Comparison of ENCODE assay signal across 1 cellular context in the genomic region with DNA sequence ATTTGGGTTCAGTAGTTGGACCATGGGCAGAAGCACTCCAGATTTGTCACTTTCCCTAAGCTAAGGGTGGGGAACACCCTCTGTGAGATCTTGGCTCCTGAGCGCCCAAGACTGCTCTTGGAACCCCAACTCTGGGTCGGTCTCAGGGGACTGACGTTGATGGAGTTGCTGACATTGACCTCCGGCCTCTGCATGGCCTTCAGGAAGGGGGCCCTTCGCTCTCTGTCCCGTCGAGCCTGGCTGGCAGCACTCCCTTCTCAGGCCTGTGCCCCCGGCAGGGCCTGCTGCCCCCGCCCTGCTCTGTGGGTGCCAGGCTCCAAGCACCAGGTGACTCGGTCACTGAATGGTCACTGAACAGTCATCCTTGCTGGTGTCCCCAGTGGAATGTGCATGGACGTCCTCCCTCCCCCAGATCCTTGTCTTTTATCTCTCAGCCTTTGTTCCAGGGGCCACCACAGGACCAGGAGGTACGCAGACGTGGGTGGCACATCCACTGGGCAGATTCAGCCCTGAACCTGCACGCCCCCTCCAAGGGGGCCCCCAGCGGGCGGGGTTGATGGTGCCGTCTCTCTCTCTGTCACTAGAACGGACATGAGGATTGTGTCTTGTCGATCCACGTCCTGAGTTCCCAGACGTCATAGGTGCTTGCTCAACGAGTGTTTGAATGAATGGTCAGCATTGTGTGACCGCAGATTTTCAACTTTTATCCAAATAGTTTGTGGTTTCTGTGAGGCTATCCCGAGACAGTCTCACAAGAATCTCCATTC.
TF ChIP-seq lines count a peak whose summit lies in the region.

No MANE protein-coding gene starts in this region.

TF ChIP-seq in HepG2, 621 proteins besides CTCF, POLR2A, EP300 and RAD21 (continued from another document and continues in another):
- TF ChIP-seq, protein P1, sequence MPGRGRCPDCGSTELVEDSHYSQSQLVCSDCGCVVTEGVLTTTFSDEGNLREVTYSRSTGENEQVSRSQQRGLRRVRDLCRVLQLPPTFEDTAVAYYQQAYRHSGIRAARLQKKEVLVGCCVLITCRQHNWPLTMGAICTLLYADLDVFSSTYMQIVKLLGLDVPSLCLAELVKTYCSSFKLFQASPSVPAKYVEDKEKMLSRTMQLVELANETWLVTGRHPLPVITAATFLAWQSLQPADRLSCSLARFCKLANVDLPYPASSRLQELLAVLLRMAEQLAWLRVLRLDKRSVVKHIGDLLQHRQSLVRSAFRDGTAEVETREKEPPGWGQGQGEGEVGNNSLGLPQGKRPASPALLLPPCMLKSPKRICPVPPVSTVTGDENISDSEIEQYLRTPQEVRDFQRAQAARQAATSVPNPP (CRISPR knock-in tag; IDR thresholded peaks at IDR 0.05): no peak
- TF ChIP-seq ZNF563 (CRISPR knock-in tag; IDR thresholded peaks at IDR 0.05) (no peak), ZNF160 (CRISPR knock-in tag; IDR thresholded peaks at IDR 0.05) (no peak), ZNF775 (CRISPR knock-in tag; IDR thresholded peaks at IDR 0.05; ENCODE audit: borderline replicate concordance) (no peak), ZNF878 (CRISPR knock-in tag; IDR thresholded peaks at IDR 0.05) (no peak), PHB2 (IDR thresholded peaks at IDR 0.05; ENCODE audit: partially characterized antibody) (no peak), ZNF792 (CRISPR knock-in tag; IDR thresholded peaks at IDR 0.05) (no peak), ZNF3 (CRISPR knock-in tag; IDR thresholded peaks at IDR 0.05) (no peak), ZBTB38 (CRISPR knock-in tag; IDR thresholded peaks at IDR 0.05) (peak; percentile 77), SKIL (CRISPR knock-in tag; IDR thresholded peaks at IDR 0.05; ENCODE audit: borderline replicate concordance) (peak; percentile 8; the same call in 1 of the 2 replicates), MAX (IDR thresholded peaks at IDR 0.05) (no peak; the same call in 1 of the 2 replicates), SALL1 (CRISPR knock-in tag; IDR thresholded peaks at IDR 0.05) (peak; percentile 18; the same call in 1 of the 2 replicates), CHD2 (IDR thresholded peaks at IDR 0.05; ENCODE audit: low read depth, low read length) (no peak), ATAD3A (CRISPR knock-in tag; IDR thresholded peaks at IDR 0.05) (no peak), FOXK1 (CRISPR knock-in tag; IDR thresholded peaks at IDR 0.05; ENCODE audit: borderline replicate concordance, low read depth) (no peak), HNRNPH1 (optimal IDR thresholded peaks at IDR 0.05; ENCODE audit: low read depth, low read length) (no peak), HOXA5 (CRISPR knock-in tag; IDR thresholded peaks at IDR 0.05) (0 out of 2 replicates have a peak, but pooled peaks have one; percentile 50), KDM2A (CRISPR knock-in tag; IDR thresholded peaks at IDR 0.05; ENCODE audit: borderline replicate concordance, low read depth) (no peak), AHDC1 (CRISPR knock-in tag; IDR thresholded peaks at IDR 0.05; ENCODE audit: borderline replicate concordance) (no peak), ARNT2 (CRISPR knock-in tag; IDR thresholded peaks at IDR 0.05; ENCODE audit: low read depth) (0 out of 2 replicates have a peak, but pooled peaks have one; percentile 21), ZNF567 (CRISPR knock-in tag; IDR thresholded peaks at IDR 0.05; ENCODE audit: borderline replicate concordance) (no peak), ZNF451 (CRISPR knock-in tag; IDR thresholded peaks at IDR 0.05) (0 out of 2 replicates have a peak, but pooled peaks have one; percentile 25), YY1 (IDR thresholded peaks at IDR 0.05; ENCODE audit: insufficient read depth, insufficient replicate concordance, low read depth, low read length) (no peak), ZBTB7B (CRISPR knock-in tag; IDR thresholded peaks at IDR 0.05) (peak; percentile 39; the same call in 1 of the 2 replicates), ZNF337 (CRISPR knock-in tag; IDR thresholded peaks at IDR 0.05; ENCODE audit: borderline replicate concordance, low read depth) (no peak), KMT2A (CRISPR knock-in tag; IDR thresholded peaks at IDR 0.05) (no peak), SRSF1 (optimal IDR thresholded peaks at IDR 0.05; ENCODE audit: low read depth, low read length) (peak; percentile 85), CREB1 (IDR thresholded peaks at IDR 0.05) (no peak), CREB1 (CRISPR knock-in tag; IDR thresholded peaks at IDR 0.05) (no peak), ZBTB42 (CRISPR knock-in tag; IDR thresholded peaks at IDR 0.05) (no peak), SOX13 (IDR thresholded peaks at IDR 0.05) (no peak), SOX13 (CRISPR knock-in tag; conservative IDR thresholded peaks at IDR 0.05 in 1 of 2, IDR thresholded peaks at IDR 0.05 in 1 of 2) (peak in 1 of 2 experiments; percentile 48; a peak in 2 of 4 replicates), ZNF776 (CRISPR knock-in tag; IDR thresholded peaks at IDR 0.05) (no peak; the same call in 1 of the 2 replicates), ZMYM4 (CRISPR knock-in tag; IDR thresholded peaks at IDR 0.05) (no peak), JARID2 (CRISPR knock-in tag; IDR thresholded peaks at IDR 0.05; ENCODE audit: insufficient replicate concordance) (no peak), ZNF432 (CRISPR knock-in tag; IDR thresholded peaks at IDR 0.05; ENCODE audit: borderline replicate concordance) (no peak), ZNF280D (CRISPR knock-in tag; IDR thresholded peaks at IDR 0.05) (no peak; the same call in 1 of the 2 replicates), ZNF777 (CRISPR knock-in tag; IDR thresholded peaks at IDR 0.05) (peak; percentile 50; the same call in 1 of the 2 replicates), POGZ (CRISPR knock-in tag; IDR thresholded peaks at IDR 0.05) (0 out of 2 replicates have a peak, but pooled peaks have one; percentile 31), ERF (CRISPR knock-in tag; IDR thresholded peaks at IDR 0.05) (no peak), STAG1 (CRISPR knock-in tag; IDR thresholded peaks at IDR 0.05) (0 out of 2 replicates have a peak, but pooled peaks have one; percentile 2), ZBTB21 (CRISPR knock-in tag; IDR thresholded peaks at IDR 0.05) (peak; percentile 85), SAP130 (CRISPR knock-in tag; IDR thresholded peaks at IDR 0.05; ENCODE audit: low read depth) (peak; percentile 44), RELA (CRISPR knock-in tag; IDR thresholded peaks at IDR 0.05) (no peak), DNMT3B (CRISPR knock-in tag; conservative IDR thresholded peaks at IDR 0.05) (no peak), THAP8 (CRISPR knock-in tag; IDR thresholded peaks at IDR 0.05; ENCODE audit: borderline replicate concordance) (no peak)
- TF ChIP-seq, protein P2, sequence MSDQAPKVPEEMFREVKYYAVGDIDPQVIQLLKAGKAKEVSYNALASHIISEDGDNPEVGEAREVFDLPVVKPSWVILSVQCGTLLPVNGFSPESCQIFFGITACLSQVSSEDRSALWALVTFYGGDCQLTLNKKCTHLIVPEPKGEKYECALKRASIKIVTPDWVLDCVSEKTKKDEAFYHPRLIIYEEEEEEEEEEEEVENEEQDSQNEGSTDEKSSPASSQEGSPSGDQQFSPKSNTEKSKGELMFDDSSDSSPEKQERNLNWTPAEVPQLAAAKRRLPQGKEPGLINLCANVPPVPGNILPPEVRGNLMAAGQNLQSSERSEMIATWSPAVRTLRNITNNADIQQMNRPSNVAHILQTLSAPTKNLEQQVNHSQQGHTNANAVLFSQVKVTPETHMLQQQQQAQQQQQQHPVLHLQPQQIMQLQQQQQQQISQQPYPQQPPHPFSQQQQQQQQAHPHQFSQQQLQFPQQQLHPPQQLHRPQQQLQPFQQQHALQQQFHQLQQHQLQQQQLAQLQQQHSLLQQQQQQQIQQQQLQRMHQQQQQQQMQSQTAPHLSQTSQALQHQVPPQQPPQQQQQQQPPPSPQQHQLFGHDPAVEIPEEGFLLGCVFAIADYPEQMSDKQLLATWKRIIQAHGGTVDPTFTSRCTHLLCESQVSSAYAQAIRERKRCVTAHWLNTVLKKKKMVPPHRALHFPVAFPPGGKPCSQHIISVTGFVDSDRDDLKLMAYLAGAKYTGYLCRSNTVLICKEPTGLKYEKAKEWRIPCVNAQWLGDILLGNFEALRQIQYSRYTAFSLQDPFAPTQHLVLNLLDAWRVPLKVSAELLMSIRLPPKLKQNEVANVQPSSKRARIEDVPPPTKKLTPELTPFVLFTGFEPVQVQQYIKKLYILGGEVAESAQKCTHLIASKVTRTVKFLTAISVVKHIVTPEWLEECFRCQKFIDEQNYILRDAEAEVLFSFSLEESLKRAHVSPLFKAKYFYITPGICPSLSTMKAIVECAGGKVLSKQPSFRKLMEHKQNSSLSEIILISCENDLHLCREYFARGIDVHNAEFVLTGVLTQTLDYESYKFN (CRISPR knock-in tag; conservative IDR thresholded peaks at IDR 0.05): peak; percentile 27; the same call in 1 of the 2 replicates
